Comparison of ENCODE assay signal across 29 cellular contexts in genomic region chr16:19084139-19084538, GRCh38. TPM values are rescaled to one million over a fixed set of nuclear protein-coding genes. Genes with fewer than 3 reads are reported as not detected.
"Had no signal": no experiment of that assay in that cellular context is flagged by ENCODE, and none has a peak within 500 bp of the region (broad histone marks: within the 10 kb centered on the region; RNA-seq: fewer than 3 reads in every experiment).

No MANE protein-coding gene starts in this region.

- H3K4me1 ChIP-seq: prostate gland, uterus had no signal

- DNase-seq: hippocampal formation; kidney glomerular epithelial cell; left colon; left lung; mesendoderm; midbrain; mucosa of descending colon; naive thymus-derived CD4-positive, alpha-beta T cell; nucleus accumbens; pancreas; posterior cingulate gyrus; retina; right cardiac atrium; sigmoid colon; small intestine; spleen; stimulated activated CD4-positive, alpha-beta T cell treated with anti-CD3 and anti-CD28 coated beads, Interleukin-4, amount 100 ng/mL, for 24 hours; stimulated activated naive CD4-positive, alpha-beta T cell; tibial artery; trophoblast cell; uterus had no signal

- H3K9me3 ChIP-seq: left lung, mucosa of descending colon, pancreas, prostate gland, sigmoid colon, suprapubic skin, thoracic aorta, tibial artery, uterus had no signal

- FAIRE-seq: keratinocyte, pancreas, small intestine had no signal

- H3K27ac ChIP-seq: left lung, pancreas, spleen, suprapubic skin, thoracic aorta, tibial artery, uterus had no signal

- H3K27me3 ChIP-seq: pancreas, sigmoid colon, suprapubic skin, tibial artery, uterus had no signal

- H3K36me3 ChIP-seq: prostate gland, uterus had no signal

- H3K4me3 ChIP-seq: left lung, lung, mucosa of descending colon, pancreas, prostate gland, sigmoid colon, spleen, suprapubic skin, thoracic aorta, tibial artery, uterus had no signal

- ATAC-seq: left colon; left lung; mucosa of descending colon; naive thymus-derived CD4-positive, alpha-beta T cell; natural killer cell treated with Interleukin-12 subunit alpha and Interleukin-12 subunit beta and Interleukin-15 and Interleukin-18, amount 100 ng/mL, for 72 hours; pancreas; right cardiac atrium; stimulated activated effector memory CD8-positive, alpha-beta T cell treated with anti-CD3 and anti-CD28 coated beads, Interleukin-12 subunit alpha, Interleukin-12 subunit beta, amount 100 ng/mL, for 72 hours had no signal

RNA-seq across cellular contexts. Expression of gene ITPRIPL2, which starts 29.6 kb away (rescaled TPM):
- polyA plus RNA-seq: naive thymus-derived CD4-positive, alpha-beta T cell; neural cell had no signal
